Comparison of ENCODE assay signal across 31 cellular contexts in the genomic region with DNA sequence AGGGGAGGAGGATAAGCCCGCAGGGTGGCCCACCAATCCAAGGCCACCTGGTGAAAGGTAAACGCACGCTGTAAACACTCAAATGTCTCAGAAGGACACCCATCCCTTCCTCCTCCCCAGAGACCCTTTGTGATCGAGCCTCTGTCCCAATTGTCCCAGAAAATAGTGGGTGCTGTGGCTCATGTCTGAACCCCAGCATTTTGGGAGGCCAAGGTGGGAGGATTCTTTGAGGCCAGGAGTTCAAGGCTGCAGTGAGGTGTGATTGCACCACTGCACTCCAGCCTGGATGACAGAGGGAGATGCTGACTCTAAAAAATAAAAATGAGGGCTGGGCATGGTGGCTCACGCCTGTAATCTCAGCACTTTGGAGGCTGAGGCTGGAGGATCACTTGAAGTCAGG.
"Had no signal": no experiment of that assay in that cellular context is flagged by ENCODE, and none has a peak within 500 bp of the region (broad histone marks: within the 10 kb centered on the region; RNA-seq: fewer than 3 reads in every experiment).

No MANE protein-coding gene starts in this region.

- H3K27ac Mint-ChIP-seq: activated CD4-positive, alpha-beta T cell treated with anti-CD3 and anti-CD28 coated beads for 36 hours; activated naive CD8-positive, alpha-beta T cell treated with anti-CD3 and anti-CD28 coated beads, Interleukin-2, amount 10 ng/mL, durations not matched to agents 7 days and 5 days; activated T-helper 1 cell treated with anti-CD3 and anti-CD28 coated beads, Interleukin-12 subunit alpha, Interleukin-12 subunit beta, Interleukin-2, Interleukin-4 antibody, amounts not matched to agents 30 ng/mL and 10 ng/mL and 1 ng/mL, durations not matched to agents 14 hours and 24 hours and 36 hours; effector memory CD8-positive, alpha-beta T cell; T-helper 2 cell treated with Interferon-gamma antibody and Interleukin-4, amounts not matched to agents 5 μg/mL and 100 μg/mL, for 36 hours had no signal

- H3K9me3 ChIP-seq: gastroesophageal sphincter, right atrium auricular region, tibial nerve had no signal

- H3K9me3 Mint-ChIP-seq: activated naive CD4-positive, alpha-beta T cell treated with anti-CD3 and anti-CD28 coated beads, Interleukin-2, amount 10 ng/mL, durations not matched to agents 7 days and 5 days; activated naive CD8-positive, alpha-beta T cell treated with anti-CD3 and anti-CD28 coated beads, Interleukin-2, amount 10 ng/mL, durations not matched to agents 7 days and 5 days; activated T-helper 1 cell treated with anti-CD3 and anti-CD28 coated beads, Interleukin-12 subunit alpha, Interleukin-12 subunit beta, Interleukin-2, Interleukin-4 antibody, amounts not matched to agents 30 ng/mL and 10 ng/mL and 1 ng/mL, durations not matched to agents 14 hours and 24 hours and 36 hours; effector memory CD8-positive, alpha-beta T cell; mesothelial cell of epicardium; naive B cell; nephron progenitor cell; T-helper 2 cell treated with Interferon-gamma antibody and Interleukin-4, amounts not matched to agents 5 μg/mL and 100 μg/mL, for 36 hours had no signal

- FAIRE-seq: astrocyte, kidney had no signal

- H3K36me3 ChIP-seq: brain microvascular endothelial cell, gastroesophageal sphincter, right atrium auricular region, tibial nerve had no signal

- H3K27me3 Mint-ChIP-seq: activated CD4-positive, alpha-beta T cell treated with anti-CD3 and anti-CD28 coated beads for 36 hours; activated naive CD4-positive, alpha-beta T cell treated with anti-CD3 and anti-CD28 coated beads, Interleukin-2, amount 10 ng/mL, durations not matched to agents 7 days and 5 days; activated naive CD8-positive, alpha-beta T cell treated with anti-CD3 and anti-CD28 coated beads, Interleukin-2, amount 10 ng/mL, durations not matched to agents 7 days and 5 days; effector memory CD8-positive, alpha-beta T cell; naive B cell had no signal

- H3K27ac ChIP-seq: brain microvascular endothelial cell, gastroesophageal sphincter, hepatocyte, parathyroid adenoma, tibial nerve had no signal

- H3K4me2 ChIP-seq: hepatocyte had no signal

- H3K4me3 Mint-ChIP-seq: activated CD4-positive, alpha-beta T cell treated with anti-CD3 and anti-CD28 coated beads for 36 hours; activated naive CD4-positive, alpha-beta T cell treated with anti-CD3 and anti-CD28 coated beads, Interleukin-2, amount 10 ng/mL, durations not matched to agents 7 days and 5 days; activated naive CD8-positive, alpha-beta T cell treated with anti-CD3 and anti-CD28 coated beads, Interleukin-2, amount 10 ng/mL, durations not matched to agents 7 days and 5 days; activated T-helper 1 cell treated with anti-CD3 and anti-CD28 coated beads, Interleukin-12 subunit alpha, Interleukin-12 subunit beta, Interleukin-2, Interleukin-4 antibody, amounts not matched to agents 30 ng/mL and 10 ng/mL and 1 ng/mL, durations not matched to agents 14 hours and 24 hours and 36 hours; effector memory CD8-positive, alpha-beta T cell; mesothelial cell of epicardium; nephron progenitor cell; T-helper 2 cell treated with Interferon-gamma antibody and Interleukin-4, amounts not matched to agents 5 μg/mL and 100 μg/mL, for 36 hours had no signal

- H3K27me3 ChIP-seq: brain microvascular endothelial cell, dorsolateral prefrontal cortex, gastroesophageal sphincter, hepatocyte, right atrium auricular region, tibial nerve had no signal

- H3K9ac ChIP-seq: parathyroid adenoma had no signal

- H2AFZ ChIP-seq: hepatocyte, parathyroid adenoma had no signal

- H3K36me3 Mint-ChIP-seq: mesothelial cell of epicardium, naive B cell had no signal

- DNase-seq: activated CD4-positive, alpha-beta T cell treated with anti-CD3 and anti-CD28 coated beads for 36 hours; activated CD4-positive, CD25-positive, alpha-beta regulatory T cell; activated CD8-positive, alpha-beta memory T cell treated with anti-CD3 and anti-CD28 coated beads for 24 hours; activated effector memory CD4-positive, alpha-beta T cell treated with anti-CD3 and anti-CD28 coated beads, Interleukin-2, amount 50 U/mL, for 16 hours; activated naive CD4-positive, alpha-beta T cell treated with anti-CD3 and anti-CD28 coated beads, Interleukin-2, amount 10 ng/mL, durations not matched to agents 7 days and 5 days; activated naive CD8-positive, alpha-beta T cell treated with anti-CD3 and anti-CD28 coated beads, Interleukin-2, amount 10 ng/mL, durations not matched to agents 7 days and 5 days; activated T-cell treated with anti-CD3 and anti-CD28 coated beads, Interleukin-2, amount 50 U/mL, for 1 hour; amniotic stem cell; brain microvascular endothelial cell; dorsolateral prefrontal cortex; effector memory CD8-positive, alpha-beta T cell; kidney; left colon; mammary epithelial cell; naive B cell; nephron progenitor cell; nucleus accumbens; stimulated activated CD4-positive, alpha-beta T cell treated with anti-CD3 and anti-CD28 coated beads, Interleukin-15, amount 100 ng/mL, for 24 hours; stimulated activated CD4-positive, alpha-beta T cell treated with anti-CD3 and anti-CD28 coated beads, Interleukin-2, amount 100 ng/mL, for 24 hours; stimulated activated naive CD4-positive, alpha-beta T cell treated with Interleukin-2 at 50 U/mL for 16 hours; T-helper 1 cell had no signal

- ATAC-seq: activated CD4-positive, alpha-beta T cell treated with anti-CD3 and anti-CD28 coated beads for 36 hours; effector memory CD8-positive, alpha-beta T cell; gastroesophageal sphincter; left colon had no signal

- H3K4me3 ChIP-seq: coronary artery, dorsolateral prefrontal cortex, gastroesophageal sphincter, hepatocyte, right atrium auricular region, tibial nerve had no signal
